ENCODE assay signal across 8 cellular contexts in genomic region chr1:40338745-40339419, GRCh38. TPM values are rescaled to one million over a fixed set of nuclear protein-coding genes. Genes with fewer than 3 reads are reported as not detected.
A peak's percentile ranks its signal among the peaks of the same experiment; 100 is the strongest.
DNase-seq lines count a peak whose midpoint lies in the region; ATAC-seq and TF ChIP-seq lines count a peak whose summit lies in the region.

No MANE protein-coding gene starts in this region.

- WGBS in lower leg skin, 2 donors: 28 to 30% methylated on average over 21 of the region's 21 CpGs

- TF ChIP-seq POLR2A in lower leg skin (IDR thresholded peaks at IDR 0.05): no peak

- H3K4me3 ChIP-seq in lower leg skin (ENCODE audit: low read depth, poor library complexity, severe bottlenecking): no peak overlapping the region

- peak overlapping the region; percentile 68 for H3K4me3 Mint-ChIP-seq in dendritic cell treated with granulocyte-macrophage colony-stimulating factor and Interleukin-4, amounts not matched to agents 40 ng/mL and 50 ng/mL, for 4 days

- DNase-seq in COR-L47 (lab: John Stamatoyannopoulos, UW) (peak; percentile 78), NCI-H748 (lab: John Stamatoyannopoulos, UW; ENCODE audit: unreplicated experiment) (peak; percentile 99), lower leg skin (ENCODE audit: low spot score in 2 of 2) (peak; percentile 66 to 95)
- peak; percentile 89 to 91 for DNase-seq in activated CD4-positive, alpha-beta T cell treated with anti-CD3 and anti-CD28 coated beads, Interleukin-2, amount 50 U/mL, for 4 hours
- DNase-seq in stimulated activated CD4-positive, alpha-beta T cell treated with anti-CD3 and anti-CD28 coated beads, Interleukin-4, amount 100 ng/mL, for 48 hours (ENCODE audit: low read depth in 2 of 2): peak; percentile 82 to 88

- peak overlapping the region; percentile 89 for H3K27ac Mint-ChIP-seq in dendritic cell treated with granulocyte-macrophage colony-stimulating factor and Interleukin-4, amounts not matched to agents 40 ng/mL and 50 ng/mL, for 4 days

- H3K9me3 Mint-ChIP-seq in dendritic cell treated with granulocyte-macrophage colony-stimulating factor and Interleukin-4, amounts not matched to agents 40 ng/mL and 50 ng/mL, for 4 days: peaks cover 10% of the 10 kb centered on the region

- ATAC-seq in HG03521 (IDR thresholded peaks at IDR 0.05; ENCODE audit: unreplicated experiment) (peak; percentile 62), GM18858 (IDR thresholded peaks at IDR 0.05; ENCODE audit: unreplicated experiment) (no peak)

- H3K36me3 Mint-ChIP-seq in dendritic cell treated with granulocyte-macrophage colony-stimulating factor and Interleukin-4, amounts not matched to agents 40 ng/mL and 50 ng/mL, for 4 days (ENCODE audit: low read depth): peaks cover 6% of the 10 kb centered on the region

- TF ChIP-seq CTCF in lower leg skin (IDR thresholded peaks at IDR 0.05): peak in 2 of 3 donors; percentile 77 to 89

- peaks cover 60% of the 10 kb centered on the region for H3K4me1 Mint-ChIP-seq in dendritic cell treated with granulocyte-macrophage colony-stimulating factor and Interleukin-4, amounts not matched to agents 40 ng/mL and 50 ng/mL, for 4 days (ENCODE audit: low read depth)

- intact Hi-C loops in dendritic cell treated with granulocyte-macrophage colony-stimulating factor and Interleukin-4, amounts not matched to agents 40 ng/mL and 50 ng/mL, for 4 days (cut with micrococcal nuclease): loop anchor here (5.0 kb wide), 1 partner anchor 197 kb away; no protein-coding TSS in a partner anchor
- intact Hi-C loops in lower leg skin (cut with DNase I; ENCODE audit: low total_unique reads): loop anchor here (5.0 to 10.0 kb wide), 2 partner anchors 192 to 254 kb away; no protein-coding TSS in a partner anchor

- H3K27me3 Mint-ChIP-seq in dendritic cell treated with granulocyte-macrophage colony-stimulating factor and Interleukin-4, amounts not matched to agents 40 ng/mL and 50 ng/mL, for 4 days: no peaks in the 10 kb centered on the region

RNA-seq across cellular contexts. Expression of gene COL9A2, which starts 21.8 kb away (rescaled TPM):
- total RNA-seq in lower leg skin: 1 to 10 TPM; 2.4 to 8.7 (median 4.3) TPM

RNA-seq across cellular contexts. Expression of gene SMAP2, which starts 34.6 kb away (rescaled TPM):
- 10 to 100 TPM; 34.2 to 69.5 (median 43.7) TPM for total RNA-seq in lower leg skin
